16 cellular contexts compared by ENCODE assay signal in the genomic region with DNA sequence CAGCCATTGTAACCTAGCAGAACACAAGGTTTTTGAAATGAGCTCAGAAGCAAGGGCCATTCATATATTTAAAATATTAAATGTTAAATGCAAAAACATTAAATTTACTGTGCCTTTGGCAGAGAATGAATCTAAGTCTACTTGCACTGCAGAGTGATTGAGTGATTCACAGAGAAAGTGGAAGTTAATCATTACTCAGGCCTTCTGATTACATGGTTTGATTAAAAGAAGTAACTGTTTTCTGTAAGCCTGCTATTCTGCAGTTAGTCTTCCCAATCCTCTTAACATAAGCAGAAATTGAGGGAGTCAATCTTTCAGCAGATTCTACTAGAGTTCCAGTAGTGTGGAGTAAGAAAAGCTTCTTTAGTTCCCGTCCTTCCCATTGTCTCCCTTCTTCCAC. TPM values are rescaled to one million over a fixed set of nuclear protein-coding genes. Genes with fewer than 3 reads are reported as not detected.
A peak's percentile ranks its signal among the peaks of the same experiment; 100 is the strongest.
DNase-seq lines count a peak whose midpoint lies in the region; ATAC-seq and TF ChIP-seq lines count a peak whose summit lies in the region.
"Had no signal": no experiment of that assay in that cellular context is flagged by ENCODE, and none has a peak within 500 bp of the region (broad histone marks: within the 10 kb centered on the region; RNA-seq: fewer than 3 reads in every experiment).

No MANE protein-coding gene starts in this region.

- H3K4me1 Mint-ChIP-seq in T-helper 17 cell: peaks cover 8% of the 10 kb centered on the region

- H3K4me1 ChIP-seq in hepatocyte (ENCODE audit: insufficient read depth): no peaks in the 10 kb centered on the region

- H3K79me2 ChIP-seq in hepatocyte: no peaks in the 10 kb centered on the region

- H3K27me3 Mint-ChIP-seq in T-helper 17 cell: peaks cover 53% of the 10 kb centered on the region

- no peak overlapping the region for H3K4me3 ChIP-seq in hepatocyte
- H3K4me3 ChIP-seq: A549 had no signal

- H3K27me3 ChIP-seq in hepatocyte: peaks cover 38% of the 10 kb centered on the region
- H3K27me3 ChIP-seq: tibial artery had no signal

- no peaks in the 10 kb centered on the region for H3K36me3 ChIP-seq in hepatocyte (replicated peaks; ENCODE audit: insufficient read depth, low read depth)
- H3K36me3 ChIP-seq: tibial artery had no signal

- H4K20me1 ChIP-seq in hepatocyte (ENCODE audit: insufficient read depth, poor library complexity, severe bottlenecking): no peaks in the 10 kb centered on the region

- H3K27ac ChIP-seq in hepatocyte (no peak overlapping the region), substantia nigra (ENCODE audit: low read depth, low read length, poor library complexity, severe bottlenecking) (peak overlapping the region; percentile 85)
- H3K27ac ChIP-seq: A549, RWPE1 had no signal

- H3K36me3 Mint-ChIP-seq in T-helper 17 cell (ENCODE audit: low read depth): no peaks in the 10 kb centered on the region

- H3K9me3 ChIP-seq in T-helper 17 cell (ENCODE audit: control insufficient read depth, low read length, poor library complexity, severe bottlenecking) (peaks cover 5% of the 10 kb centered on the region), hepatocyte (ENCODE audit: low read depth) (no peaks in the 10 kb centered on the region)
- H3K9me3 ChIP-seq: A549, tibial artery had no signal

- peak overlapping the region; percentile 1 for H3K4me3 Mint-ChIP-seq in T-helper 17 cell

- H3K9me2 ChIP-seq in hepatocyte (replicated peaks; ENCODE audit: insufficient read depth): no peaks in the 10 kb centered on the region

- 46% methylated on average over 1 of the region's 1 CpG for WGBS in hepatocyte (ENCODE audit: low lambda C conversion rate, missing lambda C conversion rate)

- TF ChIP-seq CTCF in hepatocyte (IDR thresholded peaks at IDR 0.05; ENCODE audit: poor library complexity): no peak

- peak; percentile 22 for DNase-seq in NCI-H446 treated with DMSO at 0.1 percent for 48 hours (lab: John Stamatoyannopoulos, UW)
- DNase-seq in NCI-H446 (lab: John Stamatoyannopoulos, UW): no peak
- no peak for DNase-seq in T-helper 17 cell
- no peak for DNase-seq in hepatocyte (ENCODE audit: low spot score)
- no peak for DNase-seq in substantia nigra (lab: John Stamatoyannopoulos, UW)
- no peak for DNase-seq in stimulated activated CD4-positive, alpha-beta T cell treated with anti-CD3 and anti-CD28 coated beads, Interleukin-15, amount 100 ng/mL, for 24 hours
- no peak for DNase-seq in RPMI8226
- DNase-seq: naive B cell, NCI-H345, small intestine, tibial artery had no signal

- H2AFZ ChIP-seq in hepatocyte: no peak overlapping the region

- ATAC-seq in T-helper 17 cell (no peak), GM21423 (IDR thresholded peaks at IDR 0.05; ENCODE audit: unreplicated experiment) (no peak)
- ATAC-seq: A549; activated naive CD4-positive, alpha-beta T cell treated with anti-CD3 and anti-CD28 coated beads, Interleukin-2, amount 50 U/mL, for 72 hours had no signal

- H3K4me2 ChIP-seq in hepatocyte: peak overlapping the region; percentile 92
- H3K4me2 ChIP-seq: A549 had no signal

- H3K27ac Mint-ChIP-seq in T-helper 17 cell: no peak overlapping the region
- H3K27ac Mint-ChIP-seq: activated naive CD4-positive, alpha-beta T cell treated with anti-CD3 and anti-CD28 coated beads, Interleukin-2, amount 50 U/mL, for 72 hours; naive B cell had no signal

RNA-seq across cellular contexts. Expression of gene NLGN1, which starts 1.5 kb away (rescaled TPM):
- total RNA-seq in T-helper 17 cell: not detected
- 8.5 and 11.2 TPM in 2 replicates for total RNA-seq in hepatocyte
- polyA plus RNA-seq in hepatocyte: 2.0 and 5.1 TPM in 2 replicates
- total RNA-seq: activated naive CD4-positive, alpha-beta T cell treated with anti-CD3 and anti-CD28 coated beads, Interleukin-2, amount 50 U/mL, for 72 hours had no signal
- polyA plus RNA-seq: A549, keratinocyte had no signal
